Comparison of ENCODE assay signal across 10 cellular contexts in the genomic region with DNA sequence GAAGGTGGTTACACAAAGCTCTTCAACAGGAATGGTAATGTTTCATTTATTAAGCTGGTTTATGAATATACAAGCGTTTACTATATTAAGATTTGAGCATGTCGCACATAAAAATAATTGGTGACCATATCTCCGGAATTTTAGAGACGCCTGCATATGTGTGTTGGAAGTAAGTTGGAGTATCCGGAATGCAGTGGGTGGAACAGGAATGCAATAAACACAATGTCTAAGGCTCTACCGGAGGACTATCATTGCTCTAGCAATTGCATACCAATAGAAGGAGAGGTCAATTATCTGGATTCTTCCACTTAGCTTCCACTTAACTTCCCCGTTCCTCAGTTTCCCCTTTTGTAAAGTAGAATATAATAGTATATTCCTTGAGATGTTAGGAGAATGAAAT. TPM values are rescaled to one million over a fixed set of nuclear protein-coding genes. Genes with fewer than 3 reads are reported as not detected.
DNase-seq lines count a peak whose midpoint lies in the region; ATAC-seq and TF ChIP-seq lines count a peak whose summit lies in the region.
"Had no signal": no experiment of that assay in that cellular context is flagged by ENCODE, and none has a peak within 500 bp of the region (broad histone marks: within the 10 kb centered on the region; RNA-seq: fewer than 3 reads in every experiment).

No MANE protein-coding gene starts in this region.

- no peak for ATAC-seq in HG02763 (IDR thresholded peaks at IDR 0.05; ENCODE audit: unreplicated experiment)

- no peak for DNase-seq in H7
- peak; percentile 71 for DNase-seq in SW480 (ENCODE audit: low spot score)
- peak; percentile 11 for DNase-seq in glomerular visceral epithelial cell (ENCODE audit: extremely low spot score)
- no peak for DNase-seq in spleen
- DNase-seq in AML-193 (lab: John Stamatoyannopoulos, UW) = no peak
- DNase-seq in NOMO-1 treated with DMSO at 0.1 percent for 48 hours (lab: John Stamatoyannopoulos, UW; ENCODE audit: unreplicated experiment) = no peak
- no peak for DNase-seq in activated naive CD4-positive, alpha-beta T cell treated with anti-CD3 and anti-CD28 coated beads, Interleukin-2, amount 50 U/mL, for 16 hours
- DNase-seq: SHP77 treated with DMSO at 0.1 percent for 48 hours; stimulated activated naive CD4-positive, alpha-beta T cell had no signal

- H3K9me3 ChIP-seq in spleen = no peaks in the 10 kb centered on the region

- no peaks in the 10 kb centered on the region for H3K36me3 ChIP-seq in H7 (replicated peaks; ENCODE audit: control insufficient read depth, insufficient read depth, low read length)
- peaks cover 0 to under 1% (median 0%) of the 10 kb centered on the region in 6 donors for H3K36me3 ChIP-seq in spleen

- H3K4me1 ChIP-seq in spleen = peaks cover 5 to 41% (median 22%) of the 10 kb centered on the region in 6 donors

- intact Hi-C loops in spleen (cut with DNase I; ENCODE audit: low total_unique reads) = no loop called here

- no peak for TF ChIP-seq POLR2A in spleen (IDR thresholded peaks at IDR 0.05)

- H3K27me3 ChIP-seq in H7 (ENCODE audit: control insufficient read depth, insufficient read depth, low read length) (no peaks in the 10 kb centered on the region), spleen (replicated peaks in 1 of 7) (no peaks in the 10 kb centered on the region)

- peak overlapping the region; percentile 97; the same call in 1 of the 2 replicates for H3K4me3 ChIP-seq in H7 (ENCODE audit: insufficient read depth, low read depth, low read length)
- peak overlapping the region in 6 of 8 donors; percentile 73 to 98 (median 86) for H3K4me3 ChIP-seq in spleen

- no peak overlapping the region for H3K27ac ChIP-seq in spleen

- 75 to 84% (median 83%) methylated on average over 7 of the region's 7 CpGs for WGBS in spleen, 5 donors

- TF ChIP-seq CTCF in spleen (IDR thresholded peaks at IDR 0.05 in 8 of 11, conservative IDR thresholded peaks at IDR 0.05 in 3 of 11) = no peak

RNA-seq across cellular contexts. Expression of a gene that starts 1.1 kb away (rescaled TPM):
- 31.0 and 45.9 TPM in 2 replicates for total RNA-seq in H7 (2014; rRNA removed; shearing (Covaris generic))
- 10 to 100 TPM; 15.4 to 20.1 (median 17.0) TPM for total RNA-seq in spleen
- 1 to 10 TPM; 7.1 to 8.0 (median 7.9) TPM for polyA plus RNA-seq in spleen

Comparison
In these comparisons a context has a peak if more than half of its experiments do, and no peak if none do; other contexts are left out.
1. DNase-seq: peak in SW480 (single experiment) and glomerular visceral epithelial cell (single experiment); none in H7 (single experiment), spleen (single experiment), AML-193 (0 of 2), NOMO-1 treated with DMSO at 0.1 percent for 48 hours (single experiment) and activated naive CD4-positive, alpha-beta T cell treated with anti-CD3 and anti-CD28 coated beads, Interleukin-2, amount 50 U/mL, for 16 hours (single experiment).